In genomic region chr1:224850446-224850845, GRCh38 we compare ENCODE assay signal across 2 cellular contexts.
TF ChIP-seq lines count a peak whose summit lies in the region.

No MANE protein-coding gene starts in this region.

TF ChIP-seq in H1, 55 proteins besides CTCF, POLR2A, EP300 and RAD21 (continued from another document):
- no peak for TF ChIP-seq KDM1A (IDR thresholded peaks at IDR 0.05; ENCODE audit: borderline replicate concordance, low read length)
- TF ChIP-seq CBX5 (IDR thresholded peaks at IDR 0.05; ENCODE audit: low read depth, low read length): no peak
- TF ChIP-seq EGR1 (IDR thresholded peaks at IDR 0.05; ENCODE audit: borderline replicate concordance, low read depth, low read length): no peak
- no peak for TF ChIP-seq EZH2 (IDR thresholded peaks at IDR 0.05; ENCODE audit: low read depth, low read length, severe bottlenecking)
- no peak for TF ChIP-seq E2F6 (IDR thresholded peaks at IDR 0.05)
- TF ChIP-seq NRF1 (IDR thresholded peaks at IDR 0.05; ENCODE audit: low read depth, low read length): no peak
- no peak for TF ChIP-seq SP1 (IDR thresholded peaks at IDR 0.05; ENCODE audit: low read depth, low read length)
- TF ChIP-seq BACH1 (IDR thresholded peaks at IDR 0.05; ENCODE audit: low read length): no peak
- TF ChIP-seq TEAD4 (IDR thresholded peaks at IDR 0.05; ENCODE audit: low read depth, low read length): no peak
- TF ChIP-seq SIN3A (conservative IDR thresholded peaks at IDR 0.05 in 1 of 2, IDR thresholded peaks at IDR 0.05 in 1 of 2; ENCODE audit: low read depth in 1 of 2, low read length in 2 of 2): no peak
- no peak for TF ChIP-seq TCF12 (IDR thresholded peaks at IDR 0.05; ENCODE audit: low read depth, low read length)

TF ChIP-seq in WTC11, 78 proteins besides CTCF, POLR2A, EP300 and RAD21:
- TF ChIP-seq PRDM15 (CRISPR knock-in tag; IDR thresholded peaks at IDR 0.05) (no peak), AR (CRISPR knock-in tag; IDR thresholded peaks at IDR 0.05) (no peak)
TF ChIP-seq in WTC11: peak in this region for 0.
